ENCODE assay signal across 1 cellular context in the genomic region with DNA sequence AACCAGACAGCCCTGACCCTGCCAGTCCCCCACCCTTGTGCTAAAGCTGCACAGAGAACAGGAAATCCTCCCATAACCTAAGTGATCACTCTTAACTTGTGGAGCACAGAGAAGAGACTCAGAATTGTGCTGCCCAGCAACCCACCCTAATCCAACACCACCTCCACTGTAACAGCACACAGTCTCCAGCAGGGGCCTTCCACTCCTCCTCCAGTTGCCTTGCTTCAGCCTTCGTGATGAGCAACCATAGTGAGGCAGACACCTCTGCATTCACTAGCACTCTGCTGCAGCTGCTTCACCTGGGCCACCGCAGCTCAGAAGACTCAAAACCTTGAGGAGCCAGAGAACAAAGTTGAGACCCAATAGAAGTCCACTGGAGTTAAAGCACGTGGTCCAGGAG.
TF ChIP-seq lines count a peak whose summit lies in the region.

No MANE protein-coding gene starts in this region.

TF ChIP-seq in GM12878, 131 proteins besides CTCF, POLR2A, EP300 and RAD21 (continued from another document):
- TF ChIP-seq, protein P1, sequence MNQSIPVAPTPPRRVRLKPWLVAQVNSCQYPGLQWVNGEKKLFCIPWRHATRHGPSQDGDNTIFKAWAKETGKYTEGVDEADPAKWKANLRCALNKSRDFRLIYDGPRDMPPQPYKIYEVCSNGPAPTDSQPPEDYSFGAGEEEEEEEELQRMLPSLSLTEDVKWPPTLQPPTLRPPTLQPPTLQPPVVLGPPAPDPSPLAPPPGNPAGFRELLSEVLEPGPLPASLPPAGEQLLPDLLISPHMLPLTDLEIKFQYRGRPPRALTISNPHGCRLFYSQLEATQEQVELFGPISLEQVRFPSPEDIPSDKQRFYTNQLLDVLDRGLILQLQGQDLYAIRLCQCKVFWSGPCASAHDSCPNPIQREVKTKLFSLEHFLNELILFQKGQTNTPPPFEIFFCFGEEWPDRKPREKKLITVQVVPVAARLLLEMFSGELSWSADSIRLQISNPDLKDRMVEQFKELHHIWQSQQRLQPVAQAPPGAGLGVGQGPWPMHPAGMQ (IDR thresholded peaks at IDR 0.05; ENCODE audit: borderline replicate concordance) = no peak
- no peak for TF ChIP-seq ZNF217 (IDR thresholded peaks at IDR 0.05)
- TF ChIP-seq SREBF1 (IDR thresholded peaks at IDR 0.05; ENCODE audit: low read length) = no peak
- TF ChIP-seq ZNF687 (IDR thresholded peaks at IDR 0.05) = no peak
